ENCODE assay signal across 11 cellular contexts in the genomic region with DNA sequence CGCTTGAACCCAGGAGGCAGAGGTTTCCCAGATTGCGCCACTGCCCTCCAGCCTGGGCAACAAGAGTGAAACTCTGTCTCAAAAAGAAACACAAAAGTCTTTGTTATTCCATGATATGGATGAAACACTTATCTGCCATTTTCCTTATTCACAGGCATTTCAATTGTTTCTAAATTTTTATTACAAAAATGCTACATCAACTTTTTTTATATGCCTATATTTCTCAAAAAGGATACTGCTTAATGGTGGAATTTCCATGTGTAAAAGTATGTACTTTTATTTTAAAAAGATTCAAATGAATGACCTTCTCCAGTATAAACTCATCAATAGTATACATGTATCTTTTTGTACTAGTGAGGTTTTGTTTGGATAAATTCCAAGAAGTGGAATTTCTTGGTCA. TPM values are rescaled to one million over a fixed set of nuclear protein-coding genes. Genes with fewer than 3 reads are reported as not detected.
DNase-seq lines count a peak whose midpoint lies in the region.
"Had no signal": no experiment of that assay in that cellular context is flagged by ENCODE, and none has a peak within 500 bp of the region (broad histone marks: within the 10 kb centered on the region; RNA-seq: fewer than 3 reads in every experiment).

No MANE protein-coding gene starts in this region.

- no peaks in the 10 kb centered on the region for H3K79me2 ChIP-seq in GM23248 (ENCODE audit: insufficient read depth)

- H3K4me2 ChIP-seq in GM23248 (ENCODE audit: unreplicated experiment) (no peak overlapping the region), skeletal muscle satellite cell (ENCODE audit: low read length) (no peak overlapping the region)
- H3K4me2 ChIP-seq: BLaER1 treated with 17β-estradiol and CSF1 and Interleukin-3, amounts not matched to agents 10 nM and 100 nM had no signal

- H3K36me3 ChIP-seq in GM23248 (ENCODE audit: low read depth) (peaks cover 18% of the 10 kb centered on the region), SK-N-MC (ENCODE audit: insufficient read depth, low read length) (peaks cover 83% of the 10 kb centered on the region), skeletal muscle satellite cell (ENCODE audit: insufficient read depth, low read length) (peaks cover 53% of the 10 kb centered on the region)

- H3K9me3 ChIP-seq in GM23248 (ENCODE audit: low read depth) (no peaks in the 10 kb centered on the region), SK-N-MC (ENCODE audit: low read depth, low read length) (no peaks in the 10 kb centered on the region), skeletal muscle satellite cell (replicated peaks; ENCODE audit: low read length) (no peaks in the 10 kb centered on the region)
- H3K9me3 ChIP-seq: BLaER1 treated with 17β-estradiol and CSF1 and Interleukin-3, amounts not matched to agents 10 nM and 100 nM had no signal

- in situ Hi-C loops in GM23248 (cut with MboI) = no loop called here

- no peak overlapping the region for H3K27ac ChIP-seq in GM23248
- H3K27ac ChIP-seq in SK-N-MC = peak overlapping the region; percentile 45
- peak overlapping the region; percentile 10 for H3K27ac ChIP-seq in epithelial cell of prostate
- H3K27ac ChIP-seq: BLaER1 treated with 17β-estradiol and CSF1 and Interleukin-3, amounts not matched to agents 10 nM and 100 nM; HL-60 had no signal

- no peaks in the 10 kb centered on the region for H4K20me1 ChIP-seq in GM23248 (ENCODE audit: insufficient read depth)

- peak; percentile 9 for DNase-seq in GM23248
- no peak for DNase-seq in SK-N-MC (ENCODE audit: low read depth, low spot score)
- DNase-seq in epithelial cell of prostate (ENCODE audit: low read depth, low spot score) = no peak
- no peak for DNase-seq in AG08395 (ENCODE audit: low spot score)
- DNase-seq in DMS79 (lab: John Stamatoyannopoulos, UW) = no peak
- DNase-seq in NCI-H1930 (lab: John Stamatoyannopoulos, UW) = no peak
- DNase-seq in NCI-H345 treated with DMSO at 0.1 percent for 48 hours (lab: John Stamatoyannopoulos, UW; ENCODE audit: unreplicated experiment) = no peak
- DNase-seq: CD4-positive, CD25-positive, alpha-beta regulatory T cell had no signal

- WGBS in GM23248 (ENCODE audit: low coverage in 1 of 2, low lambda C conversion rate in 2 of 2, missing lambda C conversion rate in 2 of 2), 2 experiments = 96 to 97% methylated on average over 2 of the region's 2 CpGs

- H3K4me1 ChIP-seq in GM23248 (ENCODE audit: insufficient read depth) (peaks cover 16% of the 10 kb centered on the region), skeletal muscle satellite cell (ENCODE audit: control insufficient read depth, insufficient read depth, low read length) (peaks cover 16% of the 10 kb centered on the region)
- H3K4me1 ChIP-seq: BLaER1 treated with 17β-estradiol and CSF1 and Interleukin-3, amounts not matched to agents 10 nM and 100 nM had no signal

- H3K27me3 ChIP-seq in GM23248 (replicated peaks; ENCODE audit: insufficient read depth) (no peaks in the 10 kb centered on the region), skeletal muscle satellite cell (ENCODE audit: control insufficient read depth, insufficient read depth, low read length) (no peaks in the 10 kb centered on the region)
- H3K27me3 ChIP-seq: BLaER1 treated with 17β-estradiol and CSF1 and Interleukin-3, amounts not matched to agents 10 nM and 100 nM had no signal

- no peak overlapping the region for H3K4me3 ChIP-seq in GM23248
- no peak overlapping the region for H3K4me3 ChIP-seq in SK-N-MC
- no peak overlapping the region for H3K4me3 ChIP-seq in skeletal muscle satellite cell (ENCODE audit: low read length)
- H3K4me3 ChIP-seq: BLaER1 treated with 17β-estradiol and CSF1 and Interleukin-3, amounts not matched to agents 10 nM and 100 nM had no signal

- H3F3A ChIP-seq in GM23248 (ENCODE audit: insufficient read depth) = peaks cover 11% of the 10 kb centered on the region; the same call in 1 of the 2 replicates

- H3K9ac ChIP-seq in GM23248 (no peak overlapping the region), SK-N-MC (ENCODE audit: insufficient read length) (no peak overlapping the region), skeletal muscle satellite cell (ENCODE audit: low read depth, low read length) (peak overlapping the region; percentile 53)
- H3K9ac ChIP-seq: BLaER1 treated with 17β-estradiol and CSF1 and Interleukin-3, amounts not matched to agents 10 nM and 100 nM had no signal

- H2AFZ ChIP-seq in GM23248 = no peak overlapping the region

- H3K9me2 ChIP-seq in GM23248 (ENCODE audit: insufficient read depth) = no peaks in the 10 kb centered on the region

RNA-seq across cellular contexts. Expression of gene STMP1, which starts 41.9 kb away (rescaled TPM):
- 11.3 and 16.9 TPM in 2 replicates for total RNA-seq in GM23248 (2014; rRNA removed; shearing (Covaris generic))
- polyA plus RNA-seq in GM23248 (2016; fragmentation: Nextera tagmentation; extraction: Ambion mirVana) = 93.2 and 97.0 TPM in 2 replicates
- 18.0 and 22.7 TPM in 2 replicates for total RNA-seq in skeletal muscle satellite cell (2012; rRNA removed)
